In genomic region chr4:151015458-151016344, GRCh38 we compare ENCODE assay signal across 1 cellular context.
TF ChIP-seq lines count a peak whose summit lies in the region.

No MANE protein-coding gene starts in this region.

TF ChIP-seq in HepG2, 621 proteins besides CTCF, POLR2A, EP300 and RAD21 (continued from another document and continues in another):
- TF ChIP-seq ZNF362 (CRISPR knock-in tag; IDR thresholded peaks at IDR 0.05; ENCODE audit: borderline replicate concordance) (0 out of 2 replicates have a peak, but pooled peaks have one; percentile 5), WIZ (CRISPR knock-in tag; IDR thresholded peaks at IDR 0.05) (no peak), HMGXB4 (CRISPR knock-in tag; IDR thresholded peaks at IDR 0.05; ENCODE audit: borderline replicate concordance in 1 of 2, low read depth in 1 of 2) (peak in 1 of 2 experiments; percentile 67; a peak in 1 of 4 replicates), ZNF687 (CRISPR knock-in tag; IDR thresholded peaks at IDR 0.05) (peak; percentile 90), NFRKB (IDR thresholded peaks at IDR 0.05) (no peak), HOXA9 (CRISPR knock-in tag; IDR thresholded peaks at IDR 0.05; ENCODE audit: borderline replicate concordance) (peak; percentile 9; the same call in 1 of the 2 replicates), ZNF552 (CRISPR knock-in tag; IDR thresholded peaks at IDR 0.05; ENCODE audit: borderline replicate concordance) (no peak), TRIM22 (IDR thresholded peaks at IDR 0.05) (no peak), ZNF770 (CRISPR knock-in tag; IDR thresholded peaks at IDR 0.05) (peak; percentile 81), FOXC1 (CRISPR knock-in tag; IDR thresholded peaks at IDR 0.05; ENCODE audit: borderline replicate concordance) (peak; percentile 2; the same call in 1 of the 2 replicates), CC2D1A (CRISPR knock-in tag; IDR thresholded peaks at IDR 0.05) (no peak), PHF20 (CRISPR knock-in tag; IDR thresholded peaks at IDR 0.05) (peak; percentile 17; the same call in 1 of the 2 replicates), DBP (CRISPR knock-in tag; IDR thresholded peaks at IDR 0.05; ENCODE audit: not compliant biosample characterization) (no peak), ZFY (CRISPR knock-in tag; IDR thresholded peaks at IDR 0.05) (peak; percentile 74), ZNF747 (CRISPR knock-in tag; IDR thresholded peaks at IDR 0.05; ENCODE audit: borderline replicate concordance) (peak; percentile 86), ZNF33A (CRISPR knock-in tag; IDR thresholded peaks at IDR 0.05; ENCODE audit: borderline replicate concordance) (no peak), ZNF570 (CRISPR knock-in tag; IDR thresholded peaks at IDR 0.05; ENCODE audit: borderline replicate concordance) (no peak), JUN (CRISPR knock-in tag; IDR thresholded peaks at IDR 0.05) (no peak), ZFP1 (CRISPR knock-in tag; IDR thresholded peaks at IDR 0.05) (no peak), ARID4A (CRISPR knock-in tag; IDR thresholded peaks at IDR 0.05; ENCODE audit: borderline replicate concordance) (no peak; the same call in 1 of the 2 replicates), IKZF5 (CRISPR knock-in tag; IDR thresholded peaks at IDR 0.05) (0 out of 2 replicates have a peak, but pooled peaks have one; percentile 49), REST (IDR thresholded peaks at IDR 0.05; ENCODE audit: borderline replicate concordance in 1 of 2, low read depth in 1 of 2, low read length in 2 of 2) (no peak; a peak in 1 of 4 replicates), ZNF496 (CRISPR knock-in tag; IDR thresholded peaks at IDR 0.05; ENCODE audit: insufficient replicate concordance) (no peak), ZNF547 (CRISPR knock-in tag; IDR thresholded peaks at IDR 0.05) (peak; percentile 49; the same call in 1 of the 2 replicates), ASH2L (IDR thresholded peaks at IDR 0.05; ENCODE audit: insufficient read length, low read depth, low read length) (peak; percentile 44), CHD4 (IDR thresholded peaks at IDR 0.05; ENCODE audit: borderline replicate concordance, low read length) (no peak), IKZF1 (IDR thresholded peaks at IDR 0.05) (no peak), MXD4 (CRISPR knock-in tag; IDR thresholded peaks at IDR 0.05) (peak; percentile 49), MED8 (CRISPR knock-in tag; IDR thresholded peaks at IDR 0.05; ENCODE audit: insufficient replicate concordance) (no peak), SMARCE1 (IDR thresholded peaks at IDR 0.05; ENCODE audit: borderline replicate concordance) (no peak), MXI1 (IDR thresholded peaks at IDR 0.05; ENCODE audit: borderline replicate concordance, low read depth, low read length) (no peak; the same call in 2 of the 3 replicates), ZNF768 (CRISPR knock-in tag; IDR thresholded peaks at IDR 0.05) (peak; percentile 72), TBP (CRISPR knock-in tag; IDR thresholded peaks at IDR 0.05) (no peak), GPBP1L1 (CRISPR knock-in tag; IDR thresholded peaks at IDR 0.05) (no peak), MEIS1 (CRISPR knock-in tag; IDR thresholded peaks at IDR 0.05; ENCODE audit: borderline replicate concordance) (peak; percentile 30; the same call in 1 of the 2 replicates), SP2 (CRISPR knock-in tag; IDR thresholded peaks at IDR 0.05) (no peak)
